ENCODE assay signal across 4 cellular contexts in the genomic region with DNA sequence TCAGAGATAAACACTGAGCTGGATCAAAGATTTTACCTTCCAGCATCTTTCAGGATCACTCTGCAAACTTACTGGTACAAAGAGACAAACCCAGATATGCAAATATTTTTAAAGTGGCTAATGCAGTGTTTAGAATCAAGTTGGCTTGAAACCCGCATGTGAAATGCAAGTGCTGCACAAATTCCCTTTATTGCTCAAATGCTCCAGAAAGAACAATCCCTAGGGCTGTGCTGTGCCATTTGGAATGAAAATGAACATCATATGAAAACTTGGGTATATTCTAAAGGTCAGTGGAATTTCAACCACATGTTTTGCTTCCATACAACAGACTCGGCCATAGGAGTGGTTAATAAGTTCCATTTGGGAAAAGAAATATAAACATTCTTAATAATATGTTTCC.
"Had no signal": no experiment of that assay in that cellular context is flagged by ENCODE, and none has a peak within 500 bp of the region (broad histone marks: within the 10 kb centered on the region; RNA-seq: fewer than 3 reads in every experiment).

No MANE protein-coding gene starts in this region.

- H3K4me3 ChIP-seq: GM23338 had no signal

- DNase-seq: H9, HCEC 1CT, KBM-7 had no signal

- ATAC-seq: GM23338 had no signal
